ENCODE assay signal across 17 cellular contexts in genomic region chr1:202199141-202199889, GRCh38. TPM values are rescaled to one million over a fixed set of nuclear protein-coding genes. Genes with fewer than 3 reads are reported as not detected.
DNase-seq lines count a peak whose midpoint lies in the region; ATAC-seq lines count a peak whose summit lies in the region.
"Had no signal": no experiment of that assay in that cellular context is flagged by ENCODE, and none has a peak within 500 bp of the region (broad histone marks: within the 10 kb centered on the region; RNA-seq: fewer than 3 reads in every experiment).

No MANE protein-coding gene starts in this region.

- H3K9ac ChIP-seq in duodenal mucosa (ENCODE audit: low read depth in 1 of 2, low read length in 2 of 2) = peak overlapping the region in 1 of 2 donors; percentile 9
- H3K9ac ChIP-seq in mucosa of rectum (ENCODE audit: low read depth in 1 of 2, low read length in 2 of 2) = peak overlapping the region in 1 of 2 donors; percentile 57

- intact Hi-C loops in Right ventricle myocardium superior (cut with DNase I) (no loop called here), cardiac septum (cut with DNase I) (no loop called here)

- H3K27ac ChIP-seq in duodenal mucosa (ENCODE audit: low read depth, low read length) (peak overlapping the region; percentile 56), mucosa of rectum (ENCODE audit: low read depth in 2 of 2, low read length in 2 of 2) (peak overlapping the region; percentile 75 to 84), urinary bladder (ENCODE audit: low read depth) (peak overlapping the region; percentile 33)
- H3K27ac ChIP-seq: neutrophil, vagina had no signal

- no peak for DNase-seq in Right ventricle myocardium superior
- DNase-seq in cardiac septum (ENCODE audit: low spot score) = no peak
- DNase-seq in COLO668 (lab: John Stamatoyannopoulos, UW; ENCODE audit: unreplicated experiment) = no peak
- DNase-seq: activated effector memory CD4-positive, alpha-beta T cell treated with Interleukin-2 at 50 U/mL for 16 hours; MM.1S; NCI-H1694 treated with DMSO at 0.1 percent for 48 hours had no signal

- 53% methylated on average over 16 of the region's 16 CpGs for WGBS in urinary bladder

- H3K36me3 ChIP-seq in duodenal mucosa (ENCODE audit: control insufficient read depth in 1 of 2, insufficient read depth in 2 of 2, low read length in 2 of 2) (no peaks in the 10 kb centered on the region), mucosa of rectum (ENCODE audit: control insufficient read depth in 2 of 2, insufficient read depth in 2 of 2, low read length in 2 of 2) (no peaks in the 10 kb centered on the region), urinary bladder (ENCODE audit: insufficient read depth) (no peaks in the 10 kb centered on the region)
- H3K36me3 ChIP-seq: neutrophil, vagina had no signal

- H3K4me1 ChIP-seq in duodenal mucosa (ENCODE audit: control insufficient read depth in 1 of 2, insufficient read depth in 2 of 2, low read length in 2 of 2) (peaks cover 12 to 18% of the 10 kb centered on the region in 2 donors), mucosa of rectum (ENCODE audit: control insufficient read depth in 2 of 2, insufficient read depth in 2 of 2, low read length in 2 of 2) (peaks cover 10 to 20% of the 10 kb centered on the region in 2 donors), urinary bladder (ENCODE audit: insufficient read depth) (no peaks in the 10 kb centered on the region)

- peak; percentile 23 for ATAC-seq in Right ventricle myocardium superior (ENCODE audit: poor library complexity)
- no peak for ATAC-seq in GM21423 (IDR thresholded peaks at IDR 0.05; ENCODE audit: unreplicated experiment)
- no peak for ATAC-seq in HG03342 (IDR thresholded peaks at IDR 0.05; ENCODE audit: unreplicated experiment)

- H3K9me3 ChIP-seq in duodenal mucosa (ENCODE audit: control insufficient read depth in 1 of 2, low read length in 2 of 2) (no peaks in the 10 kb centered on the region), mucosa of rectum (ENCODE audit: control insufficient read depth in 2 of 2, low read length in 2 of 2) (no peaks in the 10 kb centered on the region)
- H3K9me3 ChIP-seq: neutrophil, vagina had no signal

- H3K27me3 ChIP-seq in duodenal mucosa (ENCODE audit: control insufficient read depth in 1 of 2, insufficient read depth in 2 of 2, low read length in 2 of 2) (peaks cover 0 to under 1% of the 10 kb centered on the region in 2 donors), mucosa of rectum (ENCODE audit: control insufficient read depth in 2 of 2, insufficient read depth in 2 of 2, low read length in 2 of 2) (peaks cover 0 to under 1% of the 10 kb centered on the region in 2 donors)
- H3K27me3 ChIP-seq: vagina had no signal

- H3K4me3 ChIP-seq in duodenal mucosa (ENCODE audit: low read depth in 1 of 2, low read length in 2 of 2) = no peak overlapping the region
- peak overlapping the region in 1 of 2 donors; percentile 26 for H3K4me3 ChIP-seq in mucosa of rectum (ENCODE audit: low read length in 2 of 2)
- no peak overlapping the region for H3K4me3 ChIP-seq in urinary bladder (ENCODE audit: low read depth, low read length)
- H3K4me3 ChIP-seq: vagina had no signal

RNA-seq across cellular contexts. Expression of gene LGR6, which starts 5.7 kb away (rescaled TPM):
- total RNA-seq in Right ventricle myocardium superior (3.9 TPM), cardiac septum (0.86 TPM), urinary bladder (0.37 TPM)
- polyA plus RNA-seq in urinary bladder = 3.8 TPM
- total RNA-seq: A673, SK-MEL-5 had no signal

RNA-seq across cellular contexts. Expression of gene PTPN7, which starts 38.9 kb away (rescaled TPM):
- total RNA-seq in Right ventricle myocardium superior (0.27 TPM), cardiac septum (1.2 TPM), urinary bladder (1.2 TPM)
- 1.2 TPM for polyA plus RNA-seq in urinary bladder
- total RNA-seq: NCI-H460, renal cortical epithelial cell, SK-MEL-5 had no signal

RNA-seq across cellular contexts. Expression of gene ARL8A, which starts 54.8 kb away (rescaled TPM):
- total RNA-seq in Right ventricle myocardium superior (69.5 TPM), cardiac septum (74.5 TPM), urinary bladder (19.2 TPM)
- 39.8 TPM for polyA plus RNA-seq in urinary bladder
